ENCODE assay signal across 6 cellular contexts in genomic region chr19:37074111-37074510, GRCh38.
"Had no signal": no experiment of that assay in that cellular context is flagged by ENCODE, and none has a peak within 500 bp of the region (broad histone marks: within the 10 kb centered on the region; RNA-seq: fewer than 3 reads in every experiment).

No MANE protein-coding gene starts in this region.

- H3K27ac ChIP-seq: GM23248, HL-60 had no signal

- H3K4me3 ChIP-seq: GM23248 had no signal

- H2AFZ ChIP-seq: GM23248 had no signal

- DNase-seq: GM23248, GOT3, H9, HCEC 1CT, KG1 had no signal

- H3K9ac ChIP-seq: GM23248 had no signal
